In genomic region chr17:82491533-82491932, GRCh38 we compare ENCODE assay signal across 29 cellular contexts. TPM values are rescaled to one million over a fixed set of nuclear protein-coding genes. Genes with fewer than 3 reads are reported as not detected.
DNase-seq lines count a peak whose midpoint lies in the region; ATAC-seq, FAIRE-seq and TF ChIP-seq lines count a peak whose summit lies in the region.
"Had no signal": no experiment of that assay in that cellular context is flagged by ENCODE, and none has a peak within 500 bp of the region (broad histone marks: within the 10 kb centered on the region; RNA-seq: fewer than 3 reads in every experiment).

No MANE protein-coding gene starts in this region.

- DNase-seq in SK-N-SH, result peak; percentile 22
- DNase-seq in H1 (ENCODE audit: low read depth in 1 of 2, low spot score in 2 of 2), result no peak
- DNase-seq in trophoblast cell, result no peak
- no peak for DNase-seq in MV-4-11 (lab: John Stamatoyannopoulos, UW)
- no peak for DNase-seq in NCI-H1930 (lab: John Stamatoyannopoulos, UW)
- DNase-seq: 8988T, ACHN, BE2C, DMS79, EL, GDM1, GM23248, HCEC 1CT, Kasumi-1, NCI-H1105 treated with DMSO at 0.1 percent for 48 hours, NCI-H146, NCI-H2081, NCI-H226, NCI-H510A, NCI-H69, SHP77 treated with DMSO at 0.1 percent for 48 hours, SW 1271 had no signal

- TF ChIP-seq EP300 in SK-N-SH (IDR thresholded peaks at IDR 0.05; ENCODE audit: borderline replicate concordance in 1 of 2, low read depth in 1 of 2, low read length in 1 of 2) (no peak), H1 (IDR thresholded peaks at IDR 0.05; ENCODE audit: borderline replicate concordance in 1 of 2, low read depth in 2 of 2, low read length in 2 of 2) (no peak)

- H2BK20ac ChIP-seq in H1 (ENCODE audit: low read length), result no peak overlapping the region

- no peak overlapping the region for H4K12ac ChIP-seq in trophoblast cell (ENCODE audit: low read depth, low read length)

- H3K36me3 ChIP-seq in SK-N-SH (replicated peaks in 1 of 2; ENCODE audit: control insufficient read depth in 1 of 2, insufficient read depth in 2 of 2, low read length in 1 of 2) (peaks cover 10 to 14% of the 10 kb centered on the region in 2 experiments), H1 (ENCODE audit: control insufficient read depth in 2 of 4, insufficient read depth in 4 of 4, low read length in 3 of 4) (peaks cover 0 to 15% (median 7%) of the 10 kb centered on the region in 4 experiments; a peak in 4 of 8 replicates), trophoblast cell (ENCODE audit: control insufficient read depth in 1 of 2, insufficient read depth in 2 of 2, low read length in 2 of 2) (peaks cover 8 to 13% of the 10 kb centered on the region in 2 experiments)
- H3K36me3 ChIP-seq: BE2C had no signal

- no peak overlapping the region for H3K9ac ChIP-seq in SK-N-SH
- H3K9ac ChIP-seq in H1 (replicated peaks in 1 of 4; ENCODE audit: extremely low read depth in 1 of 4, low read depth in 3 of 4, low read length in 3 of 4), result no peak overlapping the region
- no peak overlapping the region for H3K9ac ChIP-seq in trophoblast cell (ENCODE audit: low read length)
- H3K9ac ChIP-seq: GM23248 had no signal

- H3K27ac Mint-ChIP-seq in IgD-negative memory B cell, result peak overlapping the region; percentile 43 to 99 (median 56)

- no peak overlapping the region for H3K18ac ChIP-seq in H1 (ENCODE audit: extremely low read depth, low read length)
- no peak overlapping the region for H3K18ac ChIP-seq in trophoblast cell (ENCODE audit: low read length)

- 94% methylated on average over 11 of the region's 15 CpGs for WGBS in SK-N-SH (ENCODE audit: low lambda C conversion rate)
- 88% methylated on average over 15 of the region's 15 CpGs; no CpG with 5 or more reads in 1 of the 2 experiments for WGBS in H1 (ENCODE audit: extremely low coverage in 1 of 2, insufficient coverage in 1 of 2, insufficient read length in 1 of 2, insufficient replicate concordance in 2 of 2, low coverage in 1 of 2, low lambda C conversion rate in 2 of 2, missing lambda C conversion rate in 1 of 2), 2 experiments
- WGBS in trophoblast cell (ENCODE audit: extremely low coverage, insufficient coverage, insufficient read length), result no CpG with 5 or more reads among the region's 15 CpGs

- H3K9me3 Mint-ChIP-seq in IgD-negative memory B cell, result no peaks in the 10 kb centered on the region

- TF ChIP-seq CTCF in SK-N-SH (IDR thresholded peaks at IDR 0.05) (no peak), H1 (IDR thresholded peaks at IDR 0.05; ENCODE audit: control extremely low read depth in 1 of 3, insufficient read depth in 1 of 3, low read depth in 1 of 3, low read length in 3 of 3) (no peak)

- H3K56ac ChIP-seq in H1 (replicated peaks; ENCODE audit: insufficient read length, low read depth, low read length), result no peak overlapping the region

- no peak overlapping the region for H3K14ac ChIP-seq in H1 (ENCODE audit: insufficient read length)
- H3K14ac ChIP-seq in trophoblast cell (ENCODE audit: low read length), result no peak overlapping the region

- no peak overlapping the region for H4K8ac ChIP-seq in H1 (ENCODE audit: extremely low read depth, insufficient read depth, low read length)
- no peak overlapping the region for H4K8ac ChIP-seq in trophoblast cell (ENCODE audit: low read depth, low read length)

- H3K4me2 ChIP-seq in SK-N-SH, result no peak overlapping the region
- H3K4me2 ChIP-seq in H1 (ENCODE audit: insufficient read depth in 1 of 2, low read depth in 2 of 2, low read length in 2 of 2), result no peak overlapping the region
- peak overlapping the region; percentile 11 for H3K4me2 ChIP-seq in trophoblast cell (ENCODE audit: low read length)

- H3K79me1 ChIP-seq in H1 (ENCODE audit: low read depth, low read length) (no peaks in the 10 kb centered on the region), trophoblast cell (ENCODE audit: low read length) (no peaks in the 10 kb centered on the region)

- H2BK12ac ChIP-seq in H1 (ENCODE audit: low read depth, low read length) (0 out of 2 replicates have a peak overlapping the region, but pooled peaks have one; percentile 23), trophoblast cell (ENCODE audit: low read length) (no peak overlapping the region)

- H4K91ac ChIP-seq in H1 (replicated peaks; ENCODE audit: insufficient read length, low read length) (no peak overlapping the region), trophoblast cell (ENCODE audit: low read depth, low read length) (no peak overlapping the region)

- no peak overlapping the region for H2BK15ac ChIP-seq in H1 (ENCODE audit: low read length)

- POLR2A ChIA-PET in SK-N-SH (lab: Yijun Ruan, JAX) (interaction anchor here (1.3 kb wide), 1 partner anchor 11 kb away, joined by 4 read pairs; no protein-coding TSS in a partner anchor), H1 (lab: Charles Lee; ENCODE audit: partially characterized antibody) (interaction anchor here (0.6 to 2.1 kb wide), 3 partner anchors 11 to 255 kb away, joined by 4 to 7 read pairs (median 4); no protein-coding TSS in a partner anchor)

- H3F3A ChIP-seq in SK-N-SH (replicated peaks; ENCODE audit: insufficient read depth), result peaks cover 46% of the 10 kb centered on the region

- peaks cover 1% of the 10 kb centered on the region for H3K27me3 Mint-ChIP-seq in IgD-negative memory B cell

- no peaks in the 10 kb centered on the region for H3K23me2 ChIP-seq in H1 (ENCODE audit: low read depth, low read length)

- H3K27ac ChIP-seq in SK-N-SH (ENCODE audit: low read depth in 2 of 2, low read length in 1 of 2) (no peak overlapping the region), H1 (ENCODE audit: low read depth, low read length) (no peak overlapping the region), trophoblast cell (ENCODE audit: low read depth, low read length) (no peak overlapping the region)
- H3K27ac ChIP-seq: GM23248, HL-60 had no signal

- peaks cover 8 to 12% of the 10 kb centered on the region in 2 experiments; a peak in 2 of 4 replicates for H3K4me1 ChIP-seq in SK-N-SH (ENCODE audit: control insufficient read depth in 1 of 2, insufficient read depth in 2 of 2, low read depth in 1 of 2, low read length in 1 of 2)
- H3K4me1 ChIP-seq in H1 (replicated peaks in 1 of 4; ENCODE audit: control insufficient read depth in 3 of 4, insufficient read depth in 4 of 4, low read length in 3 of 4), result peaks cover 0 to 15% (median 7%) of the 10 kb centered on the region in 4 experiments; a peak in 6 of 7 replicates
- peaks cover under 1 to 10% of the 10 kb centered on the region in 2 experiments for H3K4me1 ChIP-seq in trophoblast cell (ENCODE audit: control insufficient read depth in 1 of 2, insufficient read depth in 2 of 2, low read length in 2 of 2)

- H2AK5ac ChIP-seq in H1 (ENCODE audit: low read depth, low read length) (no peak overlapping the region; the same call in 1 of the 2 replicates), trophoblast cell (ENCODE audit: low read length) (no peak overlapping the region)

- no peak overlapping the region for H3K4ac ChIP-seq in H1 (replicated peaks; ENCODE audit: insufficient read length, low read depth, low read length)
- no peak overlapping the region for H3K4ac ChIP-seq in trophoblast cell (ENCODE audit: low read depth, low read length)

- H4K20me1 ChIP-seq in SK-N-SH (ENCODE audit: insufficient read depth), result 0 out of 2 replicates have a peak, but pooled peaks cover 3% of the 10 kb centered on the region
- peaks cover 0 to 1% of the 10 kb centered on the region in 2 experiments for H4K20me1 ChIP-seq in H1 (replicated peaks in 1 of 2; ENCODE audit: control insufficient read depth in 1 of 2, insufficient read depth in 2 of 2, low read length in 2 of 2)

- TF ChIP-seq RAD21 in SK-N-SH (IDR thresholded peaks at IDR 0.05; ENCODE audit: low read length) (no peak), H1 (IDR thresholded peaks at IDR 0.05 in 1 of 2, conservative IDR thresholded peaks at IDR 0.05 in 1 of 2; ENCODE audit: low read depth in 2 of 2, low read length in 2 of 2) (no peak)

- ATAC-seq in SK-N-SH treated with all-trans-retinoic acid at 6 μM for 48 hours, result no peak
- ATAC-seq in HG03571 (IDR thresholded peaks at IDR 0.05; ENCODE audit: unreplicated experiment), result no peak
- ATAC-seq: GM12878, K562, Panc1 had no signal

- no peak overlapping the region for H3K4me3 Mint-ChIP-seq in IgD-negative memory B cell

- FAIRE-seq in H1 (lab: Jason Lieb, UNC), result no peak
- FAIRE-seq: GM12878, K562 had no signal

- H2AFZ ChIP-seq in SK-N-SH (ENCODE audit: low read depth) (no peak overlapping the region), H1 (ENCODE audit: low read length) (no peak overlapping the region), trophoblast cell (ENCODE audit: insufficient read depth, low read length, poor library complexity) (no peak overlapping the region)
- H2AFZ ChIP-seq: GM23248 had no signal

- CTCF ChIA-PET in SK-N-SH (lab: Yijun Ruan, JAX) (interaction anchor here (1.6 to 5.6 kb wide), 2 partner anchors 9 to 12 kb away, joined by 5 to 35 read pairs; no protein-coding TSS in a partner anchor), H1 (lab: Charles Lee; ENCODE audit: partially characterized antibody) (interaction anchor here (0.9 to 3.7 kb wide), 6 partner anchors 9 to 62 kb away, joined by 3 to 20 read pairs (median 6); no protein-coding TSS in a partner anchor)

- H3K27me3 ChIP-seq in SK-N-SH (ENCODE audit: insufficient read depth) (no peaks in the 10 kb centered on the region), H1 (replicated peaks in 1 of 4; ENCODE audit: control insufficient read depth in 3 of 4, extremely low read depth in 1 of 4, insufficient read depth in 3 of 4, low read length in 3 of 4) (peaks cover 2 to 12% (median 7%) of the 10 kb centered on the region in 4 experiments; a peak in 6 of 7 replicates), trophoblast cell (ENCODE audit: insufficient read depth, low read length) (no peaks in the 10 kb centered on the region)
- H3K27me3 ChIP-seq: BE2C had no signal

- no peaks in the 10 kb centered on the region for H3K9me3 ChIP-seq in SK-N-SH
- H3K9me3 ChIP-seq in H1 (ENCODE audit: insufficient read depth in 2 of 2, low read depth in 1 of 2, low read length in 1 of 2), result no peaks in the 10 kb centered on the region
- no peaks in the 10 kb centered on the region for H3K9me3 ChIP-seq in trophoblast cell (ENCODE audit: insufficient read depth, low read depth, low read length)
- H3K9me3 ChIP-seq: BE2C had no signal

- H3K4me3 ChIP-seq in SK-N-SH (ENCODE audit: low read depth in 2 of 2, low read length in 1 of 2) (no peak overlapping the region), H1 (ENCODE audit: extremely low read depth in 1 of 4, insufficient read depth in 2 of 4, low read depth in 3 of 4, low read length in 4 of 4) (no peak overlapping the region), trophoblast cell (ENCODE audit: low read depth, low read length) (no peak overlapping the region)
- H3K4me3 ChIP-seq: GM12878, GM23248, K562 had no signal

- H2BK120ac ChIP-seq in H1 (replicated peaks; ENCODE audit: low read depth, low read length) (no peak overlapping the region), trophoblast cell (ENCODE audit: insufficient read depth, low read length, poor library complexity) (no peak overlapping the region)

- H3K23ac ChIP-seq in H1 (ENCODE audit: insufficient read length) (no peak overlapping the region), trophoblast cell (ENCODE audit: low read length) (no peak overlapping the region)

- H2BK5ac ChIP-seq in H1 (ENCODE audit: low read depth, low read length) (no peak overlapping the region; the same call in 1 of the 2 replicates), trophoblast cell (ENCODE audit: low read depth, low read length, poor library complexity) (no peak overlapping the region)

- H3K36me3 Mint-ChIP-seq in IgD-negative memory B cell, result peaks cover 5% of the 10 kb centered on the region

- H3K9me2 ChIP-seq in SK-N-SH, result no peaks in the 10 kb centered on the region

- H3K79me2 ChIP-seq in SK-N-SH (ENCODE audit: insufficient read depth) (no peaks in the 10 kb centered on the region), H1 (ENCODE audit: control insufficient read depth in 1 of 2, insufficient read depth in 2 of 2, low read length in 2 of 2) (no peaks in the 10 kb centered on the region), trophoblast cell (ENCODE audit: control insufficient read depth, insufficient read depth, low read length, poor library complexity) (no peaks in the 10 kb centered on the region)

- H4K5ac ChIP-seq in H1 (ENCODE audit: insufficient read length, low read depth, low read length), result no peak overlapping the region

- TF ChIP-seq POLR2A in H1 (IDR thresholded peaks at IDR 0.05; ENCODE audit: control extremely low read depth in 1 of 2, low read depth in 2 of 2, low read length in 2 of 2), result no peak

- H3K4me1 Mint-ChIP-seq in IgD-negative memory B cell, result peaks cover 10 to 18% (median 15%) of the 10 kb centered on the region in 3 donors

RNA-seq across cellular contexts. Expression of gene FOXK2, which starts 28.0 kb away (rescaled TPM):
- polyA plus RNA-seq in SK-N-SH (2012; rRNA removed), result 33.6 and 36.4 TPM in 2 replicates
- polyA plus RNA-seq in SK-N-SH (2012; cell fraction: cytosol; rRNA removed), result 21.3 and 29.9 TPM in 2 replicates
- polyA plus RNA-seq in SK-N-SH (2012; cell fraction: nucleus; rRNA removed), result 43.8 and 54.0 TPM in 2 replicates
- 5.8 TPM for polyA plus RNA-seq in IgD-negative memory B cell
- 64.9 and 66.9 TPM in 2 replicates for total RNA-seq in H1 (2021; fragmentation: NEBNext Ultra II Directional; extraction: Animal tissue kit (Norgen Biotek cat#: 25700))
- polyA plus RNA-seq in H1 (2011; rRNA removed), result 34.7 and 42.3 TPM in 2 replicates
- 24.9 TPM for polyA plus RNA-seq in H1 (2011; cell fraction: cytosol; rRNA removed)
- polyA plus RNA-seq in H1 (2011; cell fraction: nucleus; rRNA removed), result 36.3 TPM
- 28.7 to 37.8 TPM (median 33.9 TPM) in 4 replicates for polyA plus RNA-seq in H1 (2012, experiment 1 of 2)
- 25.2 TPM for polyA plus RNA-seq in H1 (2012, experiment 2 of 2)
- 43.7 TPM for polyA plus RNA-seq in H1 (2013, experiment 1 of 2)
- 43.0 TPM for polyA plus RNA-seq in H1 (2013, experiment 2 of 2)
- 29.1 and 37.4 TPM in 2 replicates for polyA minus RNA-seq in H1 (2011; rRNA and poly(A)+ RNA removed)
- 53.7 TPM for polyA minus RNA-seq in H1 (2011; cell fraction: cytosol; rRNA and poly(A)+ RNA removed)
- polyA minus RNA-seq in H1 (2011; cell fraction: nucleus; rRNA and poly(A)+ RNA removed), result 35.2 TPM
- 68.4 and 69.0 TPM in 2 replicates for polyA plus RNA-seq in trophoblast cell (2013)

RNA-seq across cellular contexts. Expression of gene NARF, which starts 33.0 kb away (rescaled TPM):
- polyA plus RNA-seq in SK-N-SH (2012; rRNA removed) (128 and 130 TPM in 2 replicates), IgD-negative memory B cell (76.2 TPM), H1 (2011; rRNA removed) (131 and 161 TPM in 2 replicates)
- 90.6 and 112 TPM in 2 replicates for polyA plus RNA-seq in SK-N-SH (2012; cell fraction: cytosol; rRNA removed)
- polyA plus RNA-seq in SK-N-SH (2012; cell fraction: nucleus; rRNA removed), result 222 and 289 TPM in 2 replicates
- 87.4 and 97.4 TPM in 2 replicates for total RNA-seq in H1 (2021; fragmentation: NEBNext Ultra II Directional; extraction: Animal tissue kit (Norgen Biotek cat#: 25700))
- 156 TPM for polyA plus RNA-seq in H1 (2011; cell fraction: cytosol; rRNA removed)
- polyA plus RNA-seq in H1 (2011; cell fraction: nucleus; rRNA removed), result 116 TPM
- 89.4 to 142 TPM (median 122 TPM) in 4 replicates for polyA plus RNA-seq in H1 (2012, experiment 1 of 2)
- 150 TPM for polyA plus RNA-seq in H1 (2012, experiment 2 of 2)
- 84.3 TPM for polyA plus RNA-seq in H1 (2013, experiment 1 of 2)
- 84.4 TPM for polyA plus RNA-seq in H1 (2013, experiment 2 of 2)
- polyA minus RNA-seq in H1 (2011; rRNA and poly(A)+ RNA removed), result 87.8 and 110 TPM in 2 replicates
- 48.8 TPM for polyA minus RNA-seq in H1 (2011; cell fraction: cytosol; rRNA and poly(A)+ RNA removed)
- 33.9 TPM for polyA minus RNA-seq in H1 (2011; cell fraction: nucleus; rRNA and poly(A)+ RNA removed)
- polyA plus RNA-seq in trophoblast cell (2013), result 70.2 and 74.2 TPM in 2 replicates

RNA-seq across cellular contexts. Expression of gene CYBC1, which starts 41.0 kb away (rescaled TPM):
- polyA plus RNA-seq in SK-N-SH (2012; rRNA removed) (160 and 165 TPM in 2 replicates), IgD-negative memory B cell (266 TPM), H1 (2011; rRNA removed) (81.4 and 116 TPM in 2 replicates)
- 97.3 and 115 TPM in 2 replicates for polyA plus RNA-seq in SK-N-SH (2012; cell fraction: cytosol; rRNA removed)
- 403 and 584 TPM in 2 replicates for polyA plus RNA-seq in SK-N-SH (2012; cell fraction: nucleus; rRNA removed)
- 66.7 and 74.6 TPM in 2 replicates for total RNA-seq in H1 (2021; fragmentation: NEBNext Ultra II Directional; extraction: Animal tissue kit (Norgen Biotek cat#: 25700))
- 91.4 TPM for polyA plus RNA-seq in H1 (2011; cell fraction: cytosol; rRNA removed)
- polyA plus RNA-seq in H1 (2011; cell fraction: nucleus; rRNA removed), result 123 TPM
- polyA plus RNA-seq in H1 (2012, experiment 1 of 2), result 45.3 to 72.9 TPM (median 65.7 TPM) in 4 replicates
- 103 TPM for polyA plus RNA-seq in H1 (2012, experiment 2 of 2)
- polyA plus RNA-seq in H1 (2013, experiment 1 of 2), result 51.4 TPM
- polyA plus RNA-seq in H1 (2013, experiment 2 of 2), result 50.6 TPM
- 48.1 and 52.9 TPM in 2 replicates for polyA minus RNA-seq in H1 (2011; rRNA and poly(A)+ RNA removed)
- polyA minus RNA-seq in H1 (2011; cell fraction: cytosol; rRNA and poly(A)+ RNA removed), result 79.5 TPM
- 81.6 TPM for polyA minus RNA-seq in H1 (2011; cell fraction: nucleus; rRNA and poly(A)+ RNA removed)
- 38.4 and 38.7 TPM in 2 replicates for polyA plus RNA-seq in trophoblast cell (2013)
